20 cellular contexts compared by ENCODE assay signal in the genomic region with DNA sequence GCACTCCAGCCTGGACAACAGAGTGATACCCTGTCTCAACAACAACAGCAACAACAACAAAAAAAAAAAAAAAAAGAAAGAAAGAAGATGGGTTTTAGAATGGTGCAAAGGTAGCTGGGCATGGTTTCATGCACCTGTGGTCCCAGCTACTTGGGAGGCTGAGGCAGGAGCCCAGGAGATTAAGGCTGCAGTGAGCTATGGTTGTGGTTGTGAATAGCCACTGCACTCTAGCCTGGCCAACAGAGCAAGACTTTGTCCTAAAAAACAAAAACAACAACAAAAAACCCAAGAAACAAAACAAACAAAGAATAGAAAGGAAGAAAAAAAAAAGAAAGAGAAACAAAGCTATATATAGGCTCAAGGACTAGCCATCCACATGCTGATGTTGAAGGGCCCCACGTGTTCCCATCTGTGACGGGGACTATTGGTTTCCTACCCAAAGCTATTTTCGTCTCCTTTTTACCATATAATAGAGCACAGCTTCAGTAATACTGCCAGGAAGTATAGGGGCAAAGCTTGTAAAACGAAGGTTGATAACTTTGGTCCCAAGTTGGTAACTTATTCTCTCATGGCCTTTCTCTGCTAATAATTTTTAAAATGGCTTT.
DNase-seq lines count a peak whose midpoint lies in the region; ATAC-seq and TF ChIP-seq lines count a peak whose summit lies in the region.
"Had no signal": no experiment of that assay in that cellular context is flagged by ENCODE, and none has a peak within 500 bp of the region (broad histone marks: within the 10 kb centered on the region; RNA-seq: fewer than 3 reads in every experiment).

No MANE protein-coding gene starts in this region.

- no peaks in the 10 kb centered on the region for H3K27me3 ChIP-seq in MM.1S (replicated peaks; ENCODE audit: insufficient read depth, low read length)
- H3K27me3 ChIP-seq: adrenal gland, hepatocyte, testis had no signal

- peak; percentile 65 for DNase-seq in MM.1S
- no peak for DNase-seq in DMS 273 treated with DMSO at 0.1 percent for 48 hours (lab: John Stamatoyannopoulos, UW)
- DNase-seq in NCI-H1092 treated with DMSO at 0.1 percent for 48 hours (lab: John Stamatoyannopoulos, UW), result no peak
- DNase-seq in NCI-H345 (lab: John Stamatoyannopoulos, UW), result no peak
- no peak for DNase-seq in NOMO-1 treated with DMSO at 0.1 percent for 48 hours (lab: John Stamatoyannopoulos, UW; ENCODE audit: unreplicated experiment)
- DNase-seq: activated CD8-positive, alpha-beta T cell treated with anti-CD3 and anti-CD28 coated beads, Interleukin-2, amount 10 ng/mL, durations not matched to agents 7 days and 5 days; adrenal gland; caudate nucleus; effector CD4-positive, alpha-beta T cell; KBM-7; kidney; natural killer cell; NCI-H1105 treated with DMSO at 0.1 percent for 48 hours; NCI-H2171; stimulated activated CD4-positive, alpha-beta T cell treated with anti-CD3 and anti-CD28 coated beads, Interleukin-2, amount 100 ng/mL, for 48 hours; testis had no signal

- peak overlapping the region; percentile 65; the same call in 1 of the 2 replicates for H3K27ac ChIP-seq in MM.1S (ENCODE audit: low read length)
- H3K27ac ChIP-seq: adrenal gland, hepatocyte, testis had no signal

- ATAC-seq in GM19035 (IDR thresholded peaks at IDR 0.05; ENCODE audit: unreplicated experiment) (peak; percentile 52), GM21529 (IDR thresholded peaks at IDR 0.05; ENCODE audit: unreplicated experiment) (peak; percentile 94), HG02973 (IDR thresholded peaks at IDR 0.05; ENCODE audit: unreplicated experiment) (peak; percentile 83)
- ATAC-seq: activated CD8-positive, alpha-beta T cell treated with anti-CD3 and anti-CD28 coated beads, Interleukin-2, amount 10 ng/mL, durations not matched to agents 7 days and 5 days; natural killer cell had no signal

- no peaks in the 10 kb centered on the region for H3K9me2 ChIP-seq in MM.1S (replicated peaks; ENCODE audit: insufficient read depth, low read length)

- no peaks in the 10 kb centered on the region for H4K20me1 ChIP-seq in MM.1S (ENCODE audit: insufficient read depth, low read length)

- no peaks in the 10 kb centered on the region for H3K79me2 ChIP-seq in MM.1S (ENCODE audit: low read length)
- H3K79me2 ChIP-seq: hepatocyte had no signal

- no peaks in the 10 kb centered on the region for H3K9me3 ChIP-seq in MM.1S (replicated peaks; ENCODE audit: insufficient read depth, low read length)
- H3K9me3 ChIP-seq: adrenal gland, testis had no signal

- no peaks in the 10 kb centered on the region for H3K36me3 ChIP-seq in MM.1S (replicated peaks; ENCODE audit: insufficient read depth, low read length)
- H3K36me3 ChIP-seq: adrenal gland had no signal

- H2AFZ ChIP-seq in MM.1S (ENCODE audit: low read length), result peak overlapping the region; percentile 66
- H2AFZ ChIP-seq: hepatocyte had no signal

- H3F3A ChIP-seq in MM.1S (ENCODE audit: insufficient read depth, low read length), result peaks cover 8% of the 10 kb centered on the region; the same call in 1 of the 2 replicates

- H3K4me2 ChIP-seq in MM.1S (ENCODE audit: low read depth, low read length), result peak overlapping the region; percentile 59; the same call in 1 of the 2 replicates
- H3K4me2 ChIP-seq: hepatocyte had no signal

- peaks cover 25% of the 10 kb centered on the region for H3K4me1 ChIP-seq in MM.1S (ENCODE audit: low read length)
- H3K4me1 ChIP-seq: adrenal gland, testis had no signal

- no peak overlapping the region; the same call in 1 of the 2 replicates for H3K4me3 ChIP-seq in MM.1S (ENCODE audit: low read length)
- H3K4me3 ChIP-seq: adrenal gland, hepatocyte, testis had no signal

- no peak overlapping the region for H3K9ac ChIP-seq in MM.1S (ENCODE audit: low read length)

- no peak for TF ChIP-seq CTCF in MM.1S (IDR thresholded peaks at IDR 0.05; ENCODE audit: low read length)
